32 cellular contexts compared by ENCODE assay signal in genomic region chr4:5156677-5157076, GRCh38.
"Had no signal": no experiment of that assay in that cellular context is flagged by ENCODE, and none has a peak within 500 bp of the region (broad histone marks: within the 10 kb centered on the region; RNA-seq: fewer than 3 reads in every experiment).

No MANE protein-coding gene starts in this region.

- DNase-seq: activated B cell treated with CpG ODN at 0.5 μM for 24 hours; activated CD4-positive, alpha-beta memory T cell treated with anti-CD3 and anti-CD28 coated beads for 36 hours; activated CD8-positive, alpha-beta memory T cell treated with anti-CD3 and anti-CD28 coated beads, Interleukin-2, amount 50 U/mL, for 48 hours; activated CD8-positive, alpha-beta T cell treated with anti-CD3 and anti-CD28 coated beads, Interleukin-2, amount 10 ng/mL, durations not matched to agents 7 days and 5 days; activated gamma-delta T cell; activated naive CD4-positive, alpha-beta T cell; activated naive CD4-positive, alpha-beta T cell treated with anti-CD3 and anti-CD28 coated beads, Interleukin-2, amount 10 ng/mL, durations not matched to agents 7 days and 5 days; activated naive CD8-positive, alpha-beta T cell treated with anti-CD3 and anti-CD28 coated beads, Interleukin-2, amount 10 ng/mL, durations not matched to agents 7 days and 5 days; activated T-cell treated with anti-CD3 and anti-CD28 coated beads for 4 hours; activated T-cell treated with anti-CD3 and anti-CD28 coated beads, Interleukin-2, amount 50 U/mL, for 24 hours; activated T-cell treated with anti-CD3 and anti-CD28 coated beads, Interleukin-2, amount 50 U/mL, for 72 hours; amniotic stem cell; anterior cingulate cortex; brain microvascular endothelial cell; dorsolateral prefrontal cortex; effector memory CD4-positive, alpha-beta T cell; foreskin melanocyte; heart right ventricle; T-helper 1 cell; T-helper 17 cell; T1000; WERI-Rb-1 had no signal

- H3K4me1 Mint-ChIP-seq: activated B cell treated with CpG ODN at 0.5 μM for 24 hours; activated CD4-positive, alpha-beta T cell treated with anti-CD3 and anti-CD28 coated beads, Interleukin-2, amount 10 ng/mL, durations not matched to agents 24 days and 14 days; activated naive CD4-positive, alpha-beta T cell treated with anti-CD3 and anti-CD28 coated beads, Interleukin-2, amount 10 ng/mL, durations not matched to agents 7 days and 5 days; activated naive CD8-positive, alpha-beta T cell treated with anti-CD3 and anti-CD28 coated beads, Interleukin-2, amount 10 ng/mL, durations not matched to agents 7 days and 5 days; central memory CD8-positive, alpha-beta T cell; T-helper 17 cell had no signal

- H3K9me3 ChIP-seq: gastroesophageal sphincter had no signal

- H3K36me3 Mint-ChIP-seq: activated CD4-positive, alpha-beta memory T cell treated with anti-CD3 and anti-CD28 coated beads for 36 hours; activated naive CD4-positive, alpha-beta T cell treated with anti-CD3 and anti-CD28 coated beads, Interleukin-2, amount 10 ng/mL, durations not matched to agents 7 days and 5 days; activated naive CD4-positive, alpha-beta T cell treated with anti-CD3 and anti-CD28 coated beads, Interleukin-2, amount 50 U/mL, for 72 hours; activated naive CD8-positive, alpha-beta T cell treated with anti-CD3 and anti-CD28 coated beads, Interleukin-2, amount 10 ng/mL, durations not matched to agents 7 days and 5 days had no signal

- H3K4me3 ChIP-seq: coronary artery, dorsolateral prefrontal cortex, gastroesophageal sphincter, heart right ventricle had no signal

- H3K9me3 Mint-ChIP-seq: activated B cell treated with CpG ODN at 0.5 μM for 24 hours; activated CD4-positive, alpha-beta memory T cell treated with anti-CD3 and anti-CD28 coated beads for 36 hours; activated CD4-positive, alpha-beta T cell treated with anti-CD3 and anti-CD28 coated beads, Interleukin-2, amount 10 ng/mL, durations not matched to agents 24 days and 14 days; activated naive CD8-positive, alpha-beta T cell treated with anti-CD3 and anti-CD28 coated beads, Interleukin-2, amount 10 ng/mL, durations not matched to agents 7 days and 5 days; activated T-cell treated with anti-CD3 and anti-CD28 coated beads, Interleukin-2, amount 50 U/mL, for 24 hours; central memory CD8-positive, alpha-beta T cell; dendritic cell treated with granulocyte-macrophage colony-stimulating factor and Interleukin-4, amounts not matched to agents 40 ng/mL and 50 ng/mL, for 4 days; endodermal cell; T-helper 2 cell treated with Interferon-gamma antibody and Interleukin-4, amounts not matched to agents 5 μg/mL and 100 μg/mL, for 36 hours had no signal

- H3K36me3 ChIP-seq: brain microvascular endothelial cell, gastroesophageal sphincter, heart right ventricle, WERI-Rb-1 had no signal

- ATAC-seq: activated CD4-positive, CD25-positive, alpha-beta regulatory T cell treated with anti-CD3 and anti-CD28 coated beads, Interleukin-2, amount 50 U/mL, for 24 hours; activated CD8-positive, alpha-beta T cell treated with anti-CD3 and anti-CD28 coated beads, Interleukin-2, amount 10 ng/mL, durations not matched to agents 7 days and 5 days; activated naive CD4-positive, alpha-beta T cell treated with anti-CD3 and anti-CD28 coated beads, Interleukin-2, amount 50 U/mL, for 72 hours; activated T-cell treated with anti-CD3 and anti-CD28 coated beads, Interleukin-2, amount 50 U/mL, for 72 hours; esophagus mucosa; gastroesophageal sphincter; heart right ventricle; T-helper 17 cell had no signal

- H3K27ac Mint-ChIP-seq: activated B cell treated with CpG ODN at 0.5 μM for 24 hours; activated CD4-positive, alpha-beta memory T cell treated with anti-CD3 and anti-CD28 coated beads for 36 hours; activated CD4-positive, alpha-beta T cell treated with anti-CD3 and anti-CD28 coated beads, Interleukin-2, amount 10 ng/mL, durations not matched to agents 24 days and 14 days; activated CD8-positive, alpha-beta T cell treated with anti-CD3 and anti-CD28 coated beads, Interleukin-2, amount 10 ng/mL, durations not matched to agents 7 days and 5 days; activated naive CD4-positive, alpha-beta T cell treated with anti-CD3 and anti-CD28 coated beads, Interleukin-2, amount 10 ng/mL, durations not matched to agents 7 days and 5 days; activated naive CD4-positive, alpha-beta T cell treated with anti-CD3 and anti-CD28 coated beads, Interleukin-2, amount 50 U/mL, for 72 hours; activated naive CD8-positive, alpha-beta T cell treated with anti-CD3 and anti-CD28 coated beads, Interleukin-2, amount 10 ng/mL, durations not matched to agents 7 days and 5 days; activated T-cell treated with anti-CD3 and anti-CD28 coated beads, Interleukin-2, amount 50 U/mL, for 24 hours; activated T-cell treated with anti-CD3 and anti-CD28 coated beads, Interleukin-2, amount 50 U/mL, for 72 hours; dendritic cell treated with granulocyte-macrophage colony-stimulating factor and Interleukin-4, amounts not matched to agents 40 ng/mL and 50 ng/mL, for 4 days; endodermal cell; T-helper 17 cell; T-helper 2 cell treated with Interferon-gamma antibody and Interleukin-4, amounts not matched to agents 5 μg/mL and 100 μg/mL, for 36 hours had no signal

- H3K27ac ChIP-seq: brain microvascular endothelial cell, coronary artery, dorsolateral prefrontal cortex, gastroesophageal sphincter, heart right ventricle, WERI-Rb-1 had no signal

- H3K4me3 Mint-ChIP-seq: activated B cell treated with CpG ODN at 0.5 μM for 24 hours; activated CD4-positive, alpha-beta memory T cell treated with anti-CD3 and anti-CD28 coated beads for 36 hours; activated CD4-positive, alpha-beta T cell treated with anti-CD3 and anti-CD28 coated beads, Interleukin-2, amount 10 ng/mL, durations not matched to agents 24 days and 14 days; activated CD8-positive, alpha-beta T cell treated with anti-CD3 and anti-CD28 coated beads, Interleukin-2, amount 10 ng/mL, durations not matched to agents 7 days and 5 days; activated naive CD4-positive, alpha-beta T cell treated with anti-CD3 and anti-CD28 coated beads, Interleukin-2, amount 10 ng/mL, durations not matched to agents 7 days and 5 days; activated naive CD8-positive, alpha-beta T cell treated with anti-CD3 and anti-CD28 coated beads, Interleukin-2, amount 10 ng/mL, durations not matched to agents 7 days and 5 days; activated T-cell treated with anti-CD3 and anti-CD28 coated beads, Interleukin-2, amount 50 U/mL, for 24 hours; activated T-cell treated with anti-CD3 and anti-CD28 coated beads, Interleukin-2, amount 50 U/mL, for 72 hours; central memory CD8-positive, alpha-beta T cell; dendritic cell treated with granulocyte-macrophage colony-stimulating factor and Interleukin-4, amounts not matched to agents 40 ng/mL and 50 ng/mL, for 4 days; endodermal cell; T-helper 17 cell; T-helper 2 cell treated with Interferon-gamma antibody and Interleukin-4, amounts not matched to agents 5 μg/mL and 100 μg/mL, for 36 hours had no signal

- H3K27me3 Mint-ChIP-seq: activated CD4-positive, alpha-beta T cell treated with anti-CD3 and anti-CD28 coated beads, Interleukin-2, amount 10 ng/mL, durations not matched to agents 24 days and 14 days; activated naive CD4-positive, alpha-beta T cell treated with anti-CD3 and anti-CD28 coated beads, Interleukin-2, amount 10 ng/mL, durations not matched to agents 7 days and 5 days; activated naive CD8-positive, alpha-beta T cell treated with anti-CD3 and anti-CD28 coated beads, Interleukin-2, amount 10 ng/mL, durations not matched to agents 7 days and 5 days; activated T-cell treated with anti-CD3 and anti-CD28 coated beads, Interleukin-2, amount 50 U/mL, for 24 hours; dendritic cell treated with granulocyte-macrophage colony-stimulating factor and Interleukin-4, amounts not matched to agents 40 ng/mL and 50 ng/mL, for 4 days had no signal
